31 cellular contexts compared by ENCODE assay signal in the genomic region with DNA sequence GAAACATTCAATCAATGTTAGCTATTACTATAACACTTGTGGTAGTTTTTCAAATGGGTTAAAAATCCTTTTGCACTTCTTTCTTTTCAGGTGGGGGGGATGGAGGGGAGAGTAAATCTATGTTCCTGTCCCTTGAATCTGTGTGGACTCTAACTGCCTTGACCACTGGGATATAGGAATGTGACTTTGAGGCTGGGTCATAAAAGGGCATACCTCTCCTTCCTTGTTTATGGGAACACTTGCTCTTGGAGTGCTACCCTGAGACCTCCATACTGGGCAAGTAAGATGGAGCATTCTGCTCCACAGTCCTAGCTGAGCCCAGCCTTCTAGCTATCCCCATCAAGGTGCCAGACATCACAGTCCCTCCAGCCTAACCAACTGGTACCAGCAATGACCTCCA.
A peak's percentile ranks its signal among the peaks of the same experiment; 100 is the strongest.
DNase-seq lines count a peak whose midpoint lies in the region; ATAC-seq and TF ChIP-seq lines count a peak whose summit lies in the region.
"Had no signal": no experiment of that assay in that cellular context is flagged by ENCODE, and none has a peak within 500 bp of the region (broad histone marks: within the 10 kb centered on the region; RNA-seq: fewer than 3 reads in every experiment).

No MANE protein-coding gene starts in this region.

- H3K4me1 Mint-ChIP-seq in stimulated activated naive CD8-positive, alpha-beta T cell treated with anti-CD3 and anti-CD28 coated beads, Interleukin-15, amount 100 ng/mL, for 72 hours: peaks cover 4% of the 10 kb centered on the region
- H3K4me1 Mint-ChIP-seq: B cell; CD14-positive monocyte; CD4-positive, alpha-beta memory T cell; CD4-positive, CD25-positive, alpha-beta regulatory T cell; CD8-positive, alpha-beta memory T cell had no signal

- H3K4me3 ChIP-seq in HEK293 (ENCODE audit: low read depth, low read length) (no peak overlapping the region), prostate gland (no peak overlapping the region)
- H3K4me3 ChIP-seq: A549; BLaER1; BLaER1 treated with 17β-estradiol and CSF1 and Interleukin-3, amounts not matched to agents 10 nM and 100 nM had no signal

- H3K27me3 ChIP-seq in prostate gland (replicated peaks; ENCODE audit: insufficient read depth): no peaks in the 10 kb centered on the region
- H3K27me3 ChIP-seq: BLaER1; BLaER1 treated with 17β-estradiol and CSF1 and Interleukin-3, amounts not matched to agents 10 nM and 100 nM had no signal

- peaks cover 14 to 33% of the 10 kb centered on the region in 2 donors for H3K9me3 Mint-ChIP-seq in stimulated activated naive CD8-positive, alpha-beta T cell treated with anti-CD3 and anti-CD28 coated beads, Interleukin-15, amount 100 ng/mL, for 72 hours

- H3K9me3 ChIP-seq in HEK293 (ENCODE audit: control insufficient read depth, insufficient read depth, low read depth, low read length): peaks cover 4% of the 10 kb centered on the region; the same call in 1 of the 2 replicates
- H3K9me3 ChIP-seq in prostate gland: no peaks in the 10 kb centered on the region
- H3K9me3 ChIP-seq: BE2C, Caco-2 had no signal

- H3K27ac ChIP-seq in HEK293 (ENCODE audit: extremely low read depth, low read depth, low read length) (no peak overlapping the region), prostate gland (peak overlapping the region; percentile 51 to 52)
- H3K27ac ChIP-seq: 22Rv1; A549; BLaER1; BLaER1 treated with 17β-estradiol and CSF1 and Interleukin-3, amounts not matched to agents 10 nM and 100 nM; C4-2B had no signal

- peaks cover 9% of the 10 kb centered on the region for H3K27me3 Mint-ChIP-seq in stimulated activated naive CD8-positive, alpha-beta T cell treated with anti-CD3 and anti-CD28 coated beads, Interleukin-15, amount 100 ng/mL, for 72 hours
- H3K27me3 Mint-ChIP-seq: CD4-positive, alpha-beta T cell had no signal

- POLR2A ChIA-PET in HEK293 (lab: Yijun Ruan, JAX): no interaction called here

- CTCF ChIA-PET in HEK293 (lab: Yijun Ruan, JAX): interaction anchor here (0.6 to 6.5 kb wide), 2 partner anchors 21 to 193 kb away, joined by 3 to 29 read pairs; no protein-coding TSS in a partner anchor

- TF ChIP-seq CTCF in HEK293 (tag by site-specific recombination; IDR thresholded peaks at IDR 0.05) (no peak), prostate gland (IDR thresholded peaks at IDR 0.05) (no peak)

- ATAC-seq in GM18520 (IDR thresholded peaks at IDR 0.05; ENCODE audit: unreplicated experiment): no peak
- no peak for ATAC-seq in stimulated activated naive CD8-positive, alpha-beta T cell treated with anti-CD3 and anti-CD28 coated beads, Interleukin-15, amount 100 ng/mL, for 72 hours
- ATAC-seq: A549; CD8-positive, alpha-beta T cell had no signal

- no peak for TF ChIP-seq POLR2A in prostate gland (IDR thresholded peaks at IDR 0.05)

- no peak overlapping the region for H3K4me3 Mint-ChIP-seq in stimulated activated naive CD8-positive, alpha-beta T cell treated with anti-CD3 and anti-CD28 coated beads, Interleukin-15, amount 100 ng/mL, for 72 hours
- H3K4me3 Mint-ChIP-seq: B cell; CD14-positive monocyte; CD4-positive, alpha-beta memory T cell; CD4-positive, alpha-beta T cell; CD4-positive, CD25-positive, alpha-beta regulatory T cell; CD8-positive, alpha-beta memory T cell; CD8-positive, alpha-beta T cell had no signal

- no peak overlapping the region for H3K27ac Mint-ChIP-seq in stimulated activated naive CD8-positive, alpha-beta T cell treated with anti-CD3 and anti-CD28 coated beads, Interleukin-15, amount 100 ng/mL, for 72 hours
- H3K27ac Mint-ChIP-seq: B cell; CD14-positive monocyte; CD4-positive, alpha-beta memory T cell; CD4-positive, alpha-beta T cell; CD4-positive, CD25-positive, alpha-beta regulatory T cell; CD8-positive, alpha-beta memory T cell; CD8-positive, alpha-beta T cell had no signal

- H3K36me3 ChIP-seq in HEK293 (ENCODE audit: control insufficient read depth in 2 of 2, insufficient read depth in 1 of 2, low read length in 2 of 2): no peaks in the 10 kb centered on the region
- H3K36me3 ChIP-seq in prostate gland: no peaks in the 10 kb centered on the region
- H3K36me3 ChIP-seq: BE2C; BLaER1; BLaER1 treated with 17β-estradiol and CSF1 and Interleukin-3, amounts not matched to agents 10 nM and 100 nM had no signal

- DNase-seq in prostate gland (ENCODE audit: low spot score): no peak
- DNase-seq in stimulated activated naive CD8-positive, alpha-beta T cell treated with anti-CD3 and anti-CD28 coated beads, Interleukin-15, amount 100 ng/mL, for 72 hours: no peak
- DNase-seq: 8988T; ACHN; AML-193; BE2C; C1 segment of cervical spinal cord; Caco-2; Calu3; CD4-positive, alpha-beta memory T cell; CD4-positive, alpha-beta T cell; CD4-positive, CD25-positive, alpha-beta regulatory T cell; CD8-positive, alpha-beta memory T cell; CD8-positive, alpha-beta T cell; COR-L47; DMS 273 treated with DMSO at 0.1 percent for 48 hours; DMS153; DMS53; DMS79; DMS79 treated with DMSO at 0.1 percent for 48 hours; DND-41; EL had no signal

- intact Hi-C loops in prostate gland (cut with DNase I): no loop called here

- H3K4me1 ChIP-seq in HEK293 (ENCODE audit: control insufficient read depth, insufficient read depth, low read length) (no peaks in the 10 kb centered on the region), prostate gland (replicated peaks) (peaks cover 7% of the 10 kb centered on the region)
- H3K4me1 ChIP-seq: A549, BE2C, Caco-2 had no signal

TF ChIP-seq in HEK293, 187 proteins besides CTCF, POLR2A, EP300 and RAD21:
- TF ChIP-seq, protein P1, sequence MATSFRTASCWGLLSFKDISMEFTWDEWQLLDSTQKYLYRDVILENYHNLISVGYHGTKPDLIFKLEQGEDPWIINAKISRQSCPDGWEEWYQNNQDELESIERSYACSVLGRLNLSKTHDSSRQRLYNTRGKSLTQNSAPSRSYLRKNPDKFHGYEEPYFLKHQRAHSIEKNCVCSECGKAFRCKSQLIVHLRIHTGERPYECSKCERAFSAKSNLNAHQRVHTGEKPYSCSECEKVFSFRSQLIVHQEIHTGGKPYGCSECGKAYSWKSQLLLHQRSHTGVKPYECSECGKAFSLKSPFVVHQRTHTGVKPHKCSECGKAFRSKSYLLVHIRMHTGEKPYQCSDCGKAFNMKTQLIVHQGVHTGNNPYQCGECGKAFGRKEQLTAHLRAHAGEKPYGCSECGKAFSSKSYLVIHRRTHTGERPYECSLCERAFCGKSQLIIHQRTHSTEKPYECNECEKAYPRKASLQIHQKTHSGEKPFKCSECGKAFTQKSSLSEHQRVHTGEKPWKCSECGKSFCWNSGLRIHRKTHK (tag by site-specific recombination; IDR thresholded peaks at IDR 0.05): no peak
- TF ChIP-seq ZNF121 (tag by site-specific recombination; IDR thresholded peaks at IDR 0.05): no peak
- TF ChIP-seq ZNF350 (tag by site-specific recombination; IDR thresholded peaks at IDR 0.05): peak; percentile 97
- no peak for TF ChIP-seq ZNF670 (tag by site-specific recombination; IDR thresholded peaks at IDR 0.05; ENCODE audit: low read depth)
- no peak for TF ChIP-seq REPIN1 (tag by site-specific recombination; IDR thresholded peaks at IDR 0.05; ENCODE audit: low read depth)
- TF ChIP-seq, protein P2, sequence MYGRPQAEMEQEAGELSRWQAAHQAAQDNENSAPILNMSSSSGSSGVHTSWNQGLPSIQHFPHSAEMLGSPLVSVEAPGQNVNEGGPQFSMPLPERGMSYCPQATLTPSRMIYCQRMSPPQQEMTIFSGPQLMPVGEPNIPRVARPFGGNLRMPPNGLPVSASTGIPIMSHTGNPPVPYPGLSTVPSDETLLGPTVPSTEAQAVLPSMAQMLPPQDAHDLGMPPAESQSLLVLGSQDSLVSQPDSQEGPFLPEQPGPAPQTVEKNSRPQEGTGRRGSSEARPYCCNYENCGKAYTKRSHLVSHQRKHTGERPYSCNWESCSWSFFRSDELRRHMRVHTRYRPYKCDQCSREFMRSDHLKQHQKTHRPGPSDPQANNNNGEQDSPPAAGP (tag by site-specific recombination; IDR thresholded peaks at IDR 0.05): no peak
- no peak for TF ChIP-seq ZNF426 (tag by site-specific recombination; IDR thresholded peaks at IDR 0.05)
- no peak for TF ChIP-seq SCRT2 (tag by site-specific recombination; IDR thresholded peaks at IDR 0.05)
- TF ChIP-seq, protein P3, sequence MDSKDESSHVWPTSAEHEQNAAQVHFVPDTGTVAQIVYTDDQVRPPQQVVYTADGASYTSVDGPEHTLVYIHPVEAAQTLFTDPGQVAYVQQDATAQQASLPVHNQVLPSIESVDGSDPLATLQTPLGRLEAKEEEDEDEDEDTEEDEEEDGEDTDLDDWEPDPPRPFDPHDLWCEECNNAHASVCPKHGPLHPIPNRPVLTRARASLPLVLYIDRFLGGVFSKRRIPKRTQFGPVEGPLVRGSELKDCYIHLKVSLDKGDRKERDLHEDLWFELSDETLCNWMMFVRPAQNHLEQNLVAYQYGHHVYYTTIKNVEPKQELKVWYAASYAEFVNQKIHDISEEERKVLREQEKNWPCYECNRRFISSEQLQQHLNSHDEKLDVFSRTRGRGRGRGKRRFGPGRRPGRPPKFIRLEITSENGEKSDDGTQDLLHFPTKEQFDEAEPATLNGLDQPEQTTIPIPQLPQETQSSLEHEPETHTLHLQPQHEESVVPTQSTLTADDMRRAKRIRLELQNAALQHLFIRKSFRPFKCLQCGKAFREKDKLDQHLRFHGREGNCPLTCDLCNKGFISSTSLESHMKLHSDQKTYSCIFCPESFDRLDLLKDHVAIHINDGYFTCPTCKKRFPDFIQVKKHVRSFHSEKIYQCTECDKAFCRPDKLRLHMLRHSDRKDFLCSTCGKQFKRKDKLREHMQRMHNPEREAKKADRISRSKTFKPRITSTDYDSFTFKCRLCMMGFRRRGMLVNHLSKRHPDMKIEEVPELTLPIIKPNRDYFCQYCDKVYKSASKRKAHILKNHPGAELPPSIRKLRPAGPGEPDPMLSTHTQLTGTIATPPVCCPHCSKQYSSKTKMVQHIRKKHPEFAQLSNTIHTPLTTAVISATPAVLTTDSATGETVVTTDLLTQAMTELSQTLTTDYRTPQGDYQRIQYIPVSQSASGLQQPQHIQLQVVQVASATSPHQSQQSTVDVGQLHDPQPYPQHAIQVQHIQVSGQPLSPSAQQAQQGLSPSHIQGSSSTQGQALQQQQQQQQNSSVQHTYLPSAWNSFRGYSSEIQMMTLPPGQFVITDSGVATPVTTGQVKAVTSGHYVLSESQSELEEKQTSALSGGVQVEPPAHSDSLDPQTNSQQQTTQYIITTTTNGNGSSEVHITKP (tag by site-specific recombination; IDR thresholded peaks at IDR 0.05): no peak
TF ChIP-seq in HEK293: peak in this region for 1.
